In the genomic region with DNA sequence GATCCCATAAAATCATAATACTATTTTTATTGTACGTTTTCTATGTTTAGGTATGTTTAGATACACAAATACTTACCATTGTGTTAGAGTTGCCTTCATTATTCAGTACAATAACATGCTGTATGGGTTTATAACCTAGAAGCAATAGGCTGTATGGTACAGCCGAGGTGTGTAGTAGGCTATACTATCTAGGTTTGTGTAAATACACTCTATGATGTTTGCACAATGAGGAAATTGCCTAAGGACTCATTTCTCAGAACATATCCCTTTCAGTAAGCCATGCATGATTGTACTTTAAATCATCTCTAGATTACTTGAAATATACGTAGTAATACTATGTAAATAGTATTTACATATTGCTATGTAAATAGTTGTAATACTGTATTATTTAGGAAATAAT, we compare ENCODE assay signal across 21 cellular contexts.
"Had no signal": no experiment of that assay in that cellular context is flagged by ENCODE, and none has a peak within 500 bp of the region (broad histone marks: within the 10 kb centered on the region; RNA-seq: fewer than 3 reads in every experiment).

No MANE protein-coding gene starts in this region.

- H3K4me3 ChIP-seq: colonic mucosa, gastrocnemius medialis, ovary, psoas muscle, skin epidermis, stomach, vagina had no signal

- ATAC-seq: activated CD8-positive, alpha-beta T cell treated with anti-CD3 and anti-CD28 coated beads for 36 hours; activated T-helper 17 cell treated with anti-CD3 and anti-CD28 coated beads, Interleukin-2, amount 50 U/mL, for 72 hours; gastrocnemius medialis; naive thymus-derived CD8-positive, alpha-beta T cell; psoas muscle; right cardiac atrium; stimulated activated effector memory CD8-positive, alpha-beta T cell treated with anti-CD3 and anti-CD28 coated beads, Interleukin-12 subunit alpha, Interleukin-12 subunit beta, amount 100 ng/mL, for 72 hours had no signal

- H3K27ac ChIP-seq: colonic mucosa, gastrocnemius medialis, ovary, psoas muscle, skin epidermis, stomach, vagina had no signal

- DNase-seq: activated CD8-positive, alpha-beta T cell treated with anti-CD3 and anti-CD28 coated beads for 36 hours; activated naive CD4-positive, alpha-beta T cell; activated naive CD8-positive, alpha-beta T cell treated with anti-CD3 and anti-CD28 coated beads for 36 hours; activated T-cell treated with anti-CD3 and anti-CD28 coated beads, Interleukin-2, amount 50 U/mL, for 1 hour; amniotic stem cell; colonic mucosa; endodermal cell; gastrocnemius medialis; head of caudate nucleus; kidney glomerular epithelial cell; naive thymus-derived CD8-positive, alpha-beta T cell; ovary; psoas muscle; right cardiac atrium; stimulated activated CD4-positive, alpha-beta T cell treated with anti-CD3 and anti-CD28 coated beads, Interleukin-4, amount 100 ng/mL, for 24 hours; stomach; trophoblast cell had no signal

- H3K36me3 ChIP-seq: colonic mucosa, gastrocnemius medialis, ovary, stomach, vagina had no signal

- H3K9me3 ChIP-seq: colonic mucosa, gastrocnemius medialis, ovary, psoas muscle, vagina had no signal

- H3K27me3 ChIP-seq: colonic mucosa, gastrocnemius medialis, ovary, vagina had no signal

- H3K4me1 ChIP-seq: colonic mucosa, gastrocnemius medialis, psoas muscle, stomach, vagina had no signal
